ENCODE assay signal across 2 cellular contexts in the genomic region with DNA sequence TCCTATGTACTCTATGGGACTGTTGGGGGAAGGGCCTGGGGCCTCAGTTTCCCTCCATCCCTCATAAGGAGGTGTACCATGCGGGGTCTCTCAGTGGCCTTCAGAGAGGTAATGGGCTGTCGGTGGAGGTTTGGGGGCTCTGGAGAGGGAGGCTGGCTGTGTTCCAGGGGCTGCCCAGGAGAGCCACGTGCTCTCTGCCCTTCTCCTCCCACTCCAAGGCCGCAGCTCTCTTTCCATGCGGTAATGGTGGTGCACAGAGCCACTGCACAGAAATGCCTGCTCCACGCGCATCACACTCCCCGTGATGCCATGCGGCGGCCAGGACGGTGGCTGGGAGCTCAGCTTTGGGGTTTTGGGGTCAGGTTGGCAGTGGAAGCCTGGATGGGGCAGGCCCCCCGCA.
A peak's percentile ranks its signal among the peaks of the same experiment; 100 is the strongest.
TF ChIP-seq lines count a peak whose summit lies in the region.

No MANE protein-coding gene starts in this region.

TF ChIP-seq in Ishikawa, 13 proteins besides CTCF, POLR2A, EP300 and RAD21 (continued from another document):
- TF ChIP-seq, protein P1, sequence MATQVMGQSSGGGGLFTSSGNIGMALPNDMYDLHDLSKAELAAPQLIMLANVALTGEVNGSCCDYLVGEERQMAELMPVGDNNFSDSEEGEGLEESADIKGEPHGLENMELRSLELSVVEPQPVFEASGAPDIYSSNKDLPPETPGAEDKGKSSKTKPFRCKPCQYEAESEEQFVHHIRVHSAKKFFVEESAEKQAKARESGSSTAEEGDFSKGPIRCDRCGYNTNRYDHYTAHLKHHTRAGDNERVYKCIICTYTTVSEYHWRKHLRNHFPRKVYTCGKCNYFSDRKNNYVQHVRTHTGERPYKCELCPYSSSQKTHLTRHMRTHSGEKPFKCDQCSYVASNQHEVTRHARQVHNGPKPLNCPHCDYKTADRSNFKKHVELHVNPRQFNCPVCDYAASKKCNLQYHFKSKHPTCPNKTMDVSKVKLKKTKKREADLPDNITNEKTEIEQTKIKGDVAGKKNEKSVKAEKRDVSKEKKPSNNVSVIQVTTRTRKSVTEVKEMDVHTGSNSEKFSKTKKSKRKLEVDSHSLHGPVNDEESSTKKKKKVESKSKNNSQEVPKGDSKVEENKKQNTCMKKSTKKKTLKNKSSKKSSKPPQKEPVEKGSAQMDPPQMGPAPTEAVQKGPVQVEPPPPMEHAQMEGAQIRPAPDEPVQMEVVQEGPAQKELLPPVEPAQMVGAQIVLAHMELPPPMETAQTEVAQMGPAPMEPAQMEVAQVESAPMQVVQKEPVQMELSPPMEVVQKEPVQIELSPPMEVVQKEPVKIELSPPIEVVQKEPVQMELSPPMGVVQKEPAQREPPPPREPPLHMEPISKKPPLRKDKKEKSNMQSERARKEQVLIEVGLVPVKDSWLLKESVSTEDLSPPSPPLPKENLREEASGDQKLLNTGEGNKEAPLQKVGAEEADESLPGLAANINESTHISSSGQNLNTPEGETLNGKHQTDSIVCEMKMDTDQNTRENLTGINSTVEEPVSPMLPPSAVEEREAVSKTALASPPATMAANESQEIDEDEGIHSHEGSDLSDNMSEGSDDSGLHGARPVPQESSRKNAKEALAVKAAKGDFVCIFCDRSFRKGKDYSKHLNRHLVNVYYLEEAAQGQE (IDR thresholded peaks at IDR 0.05; ENCODE audit: low read depth) = no peak
- TF ChIP-seq CREB1 (IDR thresholded peaks at IDR 0.05; ENCODE audit: low read depth) (no peak), NFIC (IDR thresholded peaks at IDR 0.05) (peak; percentile 55; the same call in 1 of the 2 replicates), YY1 (IDR thresholded peaks at IDR 0.05; ENCODE audit: low read depth) (no peak), TCF12 (IDR thresholded peaks at IDR 0.05; ENCODE audit: low read depth) (no peak), TEAD4 (IDR thresholded peaks at IDR 0.05) (no peak), EGR1 (IDR thresholded peaks at IDR 0.05) (no peak), ZBTB7A (IDR thresholded peaks at IDR 0.05; ENCODE audit: low read depth) (no peak)
- TF ChIP-seq, protein P2, sequence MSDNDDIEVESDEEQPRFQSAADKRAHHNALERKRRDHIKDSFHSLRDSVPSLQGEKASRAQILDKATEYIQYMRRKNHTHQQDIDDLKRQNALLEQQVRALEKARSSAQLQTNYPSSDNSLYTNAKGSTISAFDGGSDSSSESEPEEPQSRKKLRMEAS (IDR thresholded peaks at IDR 0.05) = peak; percentile 86
- TF ChIP-seq, protein P3, sequence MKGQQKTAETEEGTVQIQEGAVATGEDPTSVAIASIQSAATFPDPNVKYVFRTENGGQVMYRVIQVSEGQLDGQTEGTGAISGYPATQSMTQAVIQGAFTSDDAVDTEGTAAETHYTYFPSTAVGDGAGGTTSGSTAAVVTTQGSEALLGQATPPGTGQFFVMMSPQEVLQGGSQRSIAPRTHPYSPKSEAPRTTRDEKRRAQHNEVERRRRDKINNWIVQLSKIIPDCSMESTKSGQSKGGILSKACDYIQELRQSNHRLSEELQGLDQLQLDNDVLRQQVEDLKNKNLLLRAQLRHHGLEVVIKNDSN (IDR thresholded peaks at IDR 0.05) = peak; percentile 80
TF ChIP-seq in Ishikawa: peak in this region for 3.

TF ChIP-seq in H1, 55 proteins besides CTCF, POLR2A, EP300 and RAD21 (continued from another document):
- TF ChIP-seq, protein P4, sequence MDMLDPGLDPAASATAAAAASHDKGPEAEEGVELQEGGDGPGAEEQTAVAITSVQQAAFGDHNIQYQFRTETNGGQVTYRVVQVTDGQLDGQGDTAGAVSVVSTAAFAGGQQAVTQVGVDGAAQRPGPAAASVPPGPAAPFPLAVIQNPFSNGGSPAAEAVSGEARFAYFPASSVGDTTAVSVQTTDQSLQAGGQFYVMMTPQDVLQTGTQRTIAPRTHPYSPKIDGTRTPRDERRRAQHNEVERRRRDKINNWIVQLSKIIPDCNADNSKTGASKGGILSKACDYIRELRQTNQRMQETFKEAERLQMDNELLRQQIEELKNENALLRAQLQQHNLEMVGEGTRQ (IDR thresholded peaks at IDR 0.05; ENCODE audit: low read length) = no peak
- no peak for TF ChIP-seq NANOG (IDR thresholded peaks at IDR 0.05; ENCODE audit: insufficient read depth, low read depth, low read length, poor library complexity, severe bottlenecking)
- TF ChIP-seq TBP (IDR thresholded peaks at IDR 0.05; ENCODE audit: low read depth, low read length) = no peak
- TF ChIP-seq, protein P2 (IDR thresholded peaks at IDR 0.05) = no peak
- no peak for TF ChIP-seq SIN3A (conservative IDR thresholded peaks at IDR 0.05 in 1 of 2, IDR thresholded peaks at IDR 0.05 in 1 of 2; ENCODE audit: low read depth in 1 of 2, low read length in 2 of 2)
- TF ChIP-seq POLR2AphosphoS5 (IDR thresholded peaks at IDR 0.05; ENCODE audit: low read depth, low read length) = no peak
- no peak for TF ChIP-seq GTF2F1 (IDR thresholded peaks at IDR 0.05; ENCODE audit: borderline replicate concordance, low read depth, low read length)
- TF ChIP-seq RNF2 (IDR thresholded peaks at IDR 0.05; ENCODE audit: borderline replicate concordance, low read depth, low read length, missing control alignments, poor library complexity, severe bottlenecking) = no peak
